12 cellular contexts compared by ENCODE assay signal in the genomic region with DNA sequence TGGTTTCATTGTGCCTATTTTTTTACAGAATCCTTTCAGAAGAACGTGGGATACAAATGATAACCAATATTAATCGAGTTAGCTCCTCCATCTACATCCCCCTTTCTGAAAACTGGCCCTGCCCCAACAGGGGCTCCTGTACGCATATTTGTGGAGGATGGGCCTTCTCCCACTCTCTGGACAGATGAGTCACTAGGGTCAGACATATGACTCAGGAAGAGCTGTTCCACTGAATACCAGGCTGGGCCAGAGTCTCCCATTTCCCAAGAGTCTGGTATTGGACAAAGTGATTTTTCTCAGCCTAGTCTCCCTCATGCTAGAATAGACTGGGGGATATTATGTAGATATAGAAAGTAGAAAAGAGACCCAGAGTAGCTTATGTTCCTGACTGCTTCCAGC.
A peak's percentile ranks its signal among the peaks of the same experiment; 100 is the strongest.
DNase-seq lines count a peak whose midpoint lies in the region; ATAC-seq, FAIRE-seq and TF ChIP-seq lines count a peak whose summit lies in the region.
"Had no signal": no experiment of that assay in that cellular context is flagged by ENCODE, and none has a peak within 500 bp of the region (broad histone marks: within the 10 kb centered on the region; RNA-seq: fewer than 3 reads in every experiment).

No MANE protein-coding gene starts in this region.

- POLR2A ChIA-PET in HepG2 (lab: Yijun Ruan, JAX), result no interaction called here
- POLR2A ChIA-PET in activated CD8-positive, alpha-beta T cell treated with anti-CD3 and anti-CD28 coated beads, Interleukin-2, amount 10 ng/mL, durations not matched to agents 7 days and 5 days (lab: Charles Lee), result no interaction called here

- H3K4me2 ChIP-seq in Karpas-422 (ENCODE audit: low read depth, low read length, poor library complexity, severe bottlenecking), result peak overlapping the region; percentile 79
- no peak overlapping the region for H3K4me2 ChIP-seq in HepG2 (ENCODE audit: low read depth, low read length)

- H3K36me3 Mint-ChIP-seq in activated CD8-positive, alpha-beta T cell treated with anti-CD3 and anti-CD28 coated beads, Interleukin-2, amount 10 ng/mL, durations not matched to agents 7 days and 5 days (ENCODE audit: low read depth), result peaks cover 10% of the 10 kb centered on the region

- intact Hi-C loops in HepG2 (cut with micrococcal nuclease; ENCODE audit: unreplicated experiment), result no loop called here

- FAIRE-seq in HepG2 (lab: Jason Lieb, UNC), result no peak

- no peak for TF ChIP-seq POLR2A in HepG2 (IDR thresholded peaks at IDR 0.05; ENCODE audit: insufficient read depth in 1 of 2, low read depth in 2 of 2, low read length in 2 of 2)

- H3K27me3 ChIP-seq in Karpas-422 (ENCODE audit: low read length), result no peaks in the 10 kb centered on the region
- peaks cover 0 to 3% of the 10 kb centered on the region in 2 experiments; a peak in 1 of 5 replicates for H3K27me3 ChIP-seq in HepG2 (ENCODE audit: control insufficient read depth in 1 of 2, insufficient read depth in 2 of 2, low read length in 2 of 2)

- TF ChIP-seq RAD21 in HepG2 (CRISPR knock-in tag; IDR thresholded peaks at IDR 0.05), result no peak

- WGBS in HepG2 (ENCODE audit: low lambda C conversion rate), result 19% methylated on average over 3 of the region's 3 CpGs

- BruUV-seq in HepG2 (replicated peaks; lab: Mats Ljungman, UMichigan), result no TSS peak

- no peak overlapping the region for H3K27ac Mint-ChIP-seq in activated CD8-positive, alpha-beta T cell treated with anti-CD3 and anti-CD28 coated beads, Interleukin-2, amount 10 ng/mL, durations not matched to agents 7 days and 5 days

- H3K4me3 Mint-ChIP-seq in activated CD8-positive, alpha-beta T cell treated with anti-CD3 and anti-CD28 coated beads, Interleukin-2, amount 10 ng/mL, durations not matched to agents 7 days and 5 days, result no peak overlapping the region

- no peaks in the 10 kb centered on the region for H3K79me2 ChIP-seq in Karpas-422 (ENCODE audit: low read length)
- no peaks in the 10 kb centered on the region for H3K79me2 ChIP-seq in HepG2 (ENCODE audit: insufficient read depth, low read length)

- H3K4me3 ChIP-seq in Karpas-422 (ENCODE audit: low read length), result no peak overlapping the region
- no peak overlapping the region for H3K4me3 ChIP-seq in cardiac fibroblast (replicated peaks in 1 of 2; ENCODE audit: low read depth in 2 of 2, low read length in 2 of 2)
- H3K4me3 ChIP-seq in HepG2 (replicated peaks in 1 of 3; ENCODE audit: insufficient read depth in 1 of 3, low read depth in 2 of 3, low read length in 3 of 3), result no peak overlapping the region
- H3K4me3 ChIP-seq: lower lobe of right lung had no signal

- no peaks in the 10 kb centered on the region for H3K27me3 Mint-ChIP-seq in activated CD8-positive, alpha-beta T cell treated with anti-CD3 and anti-CD28 coated beads, Interleukin-2, amount 10 ng/mL, durations not matched to agents 7 days and 5 days (ENCODE audit: low read depth)

- CTCF ChIA-PET in HepG2 (lab: Yijun Ruan, JAX; ENCODE audit: low intra/inter-chr PET ratio, low total read pairs), result no interaction called here
- CTCF ChIA-PET in activated CD8-positive, alpha-beta T cell treated with anti-CD3 and anti-CD28 coated beads, Interleukin-2, amount 10 ng/mL, durations not matched to agents 7 days and 5 days (lab: Charles Lee), result interaction anchor here (1.1 kb wide), 1 partner anchor 48 kb away, joined by 3 read pairs; no protein-coding TSS in a partner anchor

- H3K27ac ChIP-seq in Karpas-422 (ENCODE audit: low read length) (peak overlapping the region; percentile 66), HepG2 (ENCODE audit: extremely low read length, insufficient read depth, low read length) (no peak overlapping the region)
- H3K27ac ChIP-seq: lower lobe of right lung had no signal

- DNase-seq in AG08396 (ENCODE audit: low spot score), result peak; percentile 70
- DNase-seq in Karpas-422, result no peak
- DNase-seq in cardiac fibroblast (ENCODE audit: low read depth in 2 of 2), result peak; percentile 71 to 93
- peak; percentile 35 for DNase-seq in HepG2 (ENCODE audit: low spot score)
- DNase-seq in activated CD8-positive, alpha-beta T cell treated with anti-CD3 and anti-CD28 coated beads, Interleukin-2, amount 10 ng/mL, durations not matched to agents 7 days and 5 days, result no peak
- DNase-seq: effector memory CD4-positive, alpha-beta T cell; H7; lower lobe of right lung; NCI-H345 had no signal

- peak; percentile 48; the same call in 2 of the 3 replicates for ATAC-seq in HepG2
- ATAC-seq in GM18517 (IDR thresholded peaks at IDR 0.05; ENCODE audit: unreplicated experiment), result no peak
- ATAC-seq in HG03025 (IDR thresholded peaks at IDR 0.05; ENCODE audit: low FRiP score, unreplicated experiment), result no peak
- ATAC-seq in HG03175 (IDR thresholded peaks at IDR 0.05; ENCODE audit: unreplicated experiment), result no peak
- ATAC-seq in activated CD8-positive, alpha-beta T cell treated with anti-CD3 and anti-CD28 coated beads, Interleukin-2, amount 10 ng/mL, durations not matched to agents 7 days and 5 days, result no peak

- H2AFZ ChIP-seq in Karpas-422 (ENCODE audit: low read length) (peak overlapping the region; percentile 77; the same call in 1 of the 2 replicates), HepG2 (ENCODE audit: low read length) (no peak overlapping the region)

- TF ChIP-seq EP300 in HepG2 (IDR thresholded peaks at IDR 0.05; ENCODE audit: low read depth in 2 of 2, low read length in 2 of 2) (no peak), HepG2 (CRISPR knock-in tag; IDR thresholded peaks at IDR 0.05; ENCODE audit: borderline replicate concordance) (no peak)

- H3K9me3 ChIP-seq in Karpas-422 (ENCODE audit: low read length) (no peaks in the 10 kb centered on the region), HepG2 (ENCODE audit: low read length) (no peaks in the 10 kb centered on the region)
- H3K9me3 ChIP-seq: lower lobe of right lung had no signal

- H3K9ac ChIP-seq in Karpas-422 (ENCODE audit: low read length), result no peak overlapping the region
- no peak overlapping the region for H3K9ac ChIP-seq in HepG2 (ENCODE audit: insufficient read depth, low read depth, low read length)

- peaks cover 3% of the 10 kb centered on the region for H3K9me3 Mint-ChIP-seq in activated CD8-positive, alpha-beta T cell treated with anti-CD3 and anti-CD28 coated beads, Interleukin-2, amount 10 ng/mL, durations not matched to agents 7 days and 5 days (ENCODE audit: insufficient read depth)

- H3K4me1 Mint-ChIP-seq in activated CD8-positive, alpha-beta T cell treated with anti-CD3 and anti-CD28 coated beads, Interleukin-2, amount 10 ng/mL, durations not matched to agents 7 days and 5 days (ENCODE audit: low read depth), result peaks cover 37% of the 10 kb centered on the region

- H3K4me1 ChIP-seq in Karpas-422 (ENCODE audit: low read length), result peaks cover 61% of the 10 kb centered on the region
- H3K4me1 ChIP-seq in HepG2 (ENCODE audit: insufficient read depth, low read length), result peaks cover 10% of the 10 kb centered on the region; the same call in 1 of the 2 replicates

- in situ Hi-C loops in HepG2 (cut with HindIII; ENCODE audit: extremely low pct_ligation_motif_present, low pct_unique_long_range_greater_than_20kb), result no loop called here

- no peaks in the 10 kb centered on the region for H4K20me1 ChIP-seq in Karpas-422 (ENCODE audit: insufficient read depth, low read depth, low read length)
- no peaks in the 10 kb centered on the region for H4K20me1 ChIP-seq in HepG2 (ENCODE audit: insufficient read depth, low read length)

- H3K36me3 ChIP-seq in Karpas-422 (ENCODE audit: insufficient read depth, low read length) (no peaks in the 10 kb centered on the region), HepG2 (replicated peaks in 1 of 2; ENCODE audit: control insufficient read depth in 1 of 2, insufficient read depth in 2 of 2, low read length in 2 of 2) (no peaks in the 10 kb centered on the region)
- H3K36me3 ChIP-seq: lower lobe of right lung had no signal

- TF ChIP-seq CTCF in cardiac fibroblast (IDR thresholded peaks at IDR 0.05; ENCODE audit: low read depth, low read length) (no peak), HepG2 (CRISPR knock-in tag; IDR thresholded peaks at IDR 0.05) (no peak)

- no peaks in the 10 kb centered on the region for H3K9me2 ChIP-seq in Karpas-422 (replicated peaks; ENCODE audit: insufficient read depth, low read length)

TF ChIP-seq in HepG2, 621 proteins besides CTCF, POLR2A, EP300 and RAD21:
- TF ChIP-seq ATAD3A (CRISPR knock-in tag; IDR thresholded peaks at IDR 0.05), result no peak
- peak; percentile 75 for TF ChIP-seq FOSL2 (CRISPR knock-in tag; IDR thresholded peaks at IDR 0.05)
- TF ChIP-seq EHMT2 (IDR thresholded peaks at IDR 0.05; ENCODE audit: borderline replicate concordance, low read depth, low read length), result no peak

Comparison
In these comparisons a context has a peak if more than half of its experiments do, and no peak if none do; other contexts are left out.
1. DNase-seq: peak in AG08396 (single experiment), cardiac fibroblast (2 of 2) and HepG2 (single experiment); none in Karpas-422 (single experiment) and activated CD8-positive, alpha-beta T cell treated with anti-CD3 and anti-CD28 coated beads, Interleukin-2, amount 10 ng/mL, durations not matched to agents 7 days and 5 days (single experiment).